ENCODE assay signal across 1 cellular context in genomic region chr7:192035-192649, GRCh38.
A peak's percentile ranks its signal among the peaks of the same experiment; 100 is the strongest.
TF ChIP-seq lines count a peak whose summit lies in the region.

FAM20C (plus strand) TSS chr7:192571; CDS start chr7:193200, 629 bp downstream.

TF ChIP-seq in HepG2, 621 proteins besides CTCF, POLR2A, EP300 and RAD21 (continued from another document and continues in another):
- peak; percentile 54; the same call in 1 of the 2 replicates for TF ChIP-seq ARID4A (CRISPR knock-in tag; IDR thresholded peaks at IDR 0.05; ENCODE audit: borderline replicate concordance)
- TF ChIP-seq TAF1 (CRISPR knock-in tag; IDR thresholded peaks at IDR 0.05), result peak; percentile 32; the same call in 1 of the 2 replicates
- peak; percentile 65 for TF ChIP-seq SALL1 (CRISPR knock-in tag; IDR thresholded peaks at IDR 0.05)
- no peak for TF ChIP-seq POLR2AphosphoS2 (IDR thresholded peaks at IDR 0.05; ENCODE audit: low read depth, low read length)
- TF ChIP-seq HOXA7 (CRISPR knock-in tag; IDR thresholded peaks at IDR 0.05), result no peak
- 0 out of 2 replicates have a peak, but pooled peaks have one; percentile 13 for TF ChIP-seq ZNF441 (CRISPR knock-in tag; IDR thresholded peaks at IDR 0.05; ENCODE audit: borderline replicate concordance)
- no peak for TF ChIP-seq SAFB2 (CRISPR knock-in tag; IDR thresholded peaks at IDR 0.05; ENCODE audit: borderline replicate concordance, low read depth)
- 0 out of 2 replicates have a peak, but pooled peaks have one; percentile 16 for TF ChIP-seq ZNF142 (CRISPR knock-in tag; IDR thresholded peaks at IDR 0.05)
- no peak for TF ChIP-seq ZNF367 (CRISPR knock-in tag; IDR thresholded peaks at IDR 0.05; ENCODE audit: borderline replicate concordance)
- TF ChIP-seq YEATS4 (CRISPR knock-in tag; IDR thresholded peaks at IDR 0.05; ENCODE audit: borderline replicate concordance), result 0 out of 2 replicates have a peak, but pooled peaks have one; percentile 31
- TF ChIP-seq ATF6 (CRISPR knock-in tag; conservative IDR thresholded peaks at IDR 0.05), result no peak
- TF ChIP-seq AGO1 (IDR thresholded peaks at IDR 0.05; ENCODE audit: low read depth, low read length, poor library complexity, severe bottlenecking), result peak; percentile 35
- peak; percentile 56; the same call in 1 of the 2 replicates for TF ChIP-seq IRX3 (CRISPR knock-in tag; IDR thresholded peaks at IDR 0.05; ENCODE audit: borderline replicate concordance, low read depth)
- no peak for TF ChIP-seq ZNF646 (CRISPR knock-in tag; IDR thresholded peaks at IDR 0.05)
- no peak for TF ChIP-seq ZNF878 (CRISPR knock-in tag; IDR thresholded peaks at IDR 0.05)
- TF ChIP-seq HMGA1 (CRISPR knock-in tag; conservative IDR thresholded peaks at IDR 0.05), result no peak
- TF ChIP-seq ZNF275 (CRISPR knock-in tag; IDR thresholded peaks at IDR 0.05; ENCODE audit: borderline replicate concordance), result no peak
- TF ChIP-seq SYNCRIP (IDR thresholded peaks at IDR 0.05; ENCODE audit: insufficient read depth, low read depth, low read length), result no peak
- TF ChIP-seq ZBTB25 (CRISPR knock-in tag; IDR thresholded peaks at IDR 0.05), result no peak
- TF ChIP-seq SAP130 (CRISPR knock-in tag; IDR thresholded peaks at IDR 0.05; ENCODE audit: low read depth), result peak; percentile 45; the same call in 1 of the 2 replicates
- 0 out of 2 replicates have a peak, but pooled peaks have one; percentile 16 for TF ChIP-seq REL (CRISPR knock-in tag; conservative IDR thresholded peaks at IDR 0.05)
- TF ChIP-seq ZNF143 (CRISPR knock-in tag; IDR thresholded peaks at IDR 0.05), result no peak
- 0 out of 2 replicates have a peak, but pooled peaks have one; percentile 21 for TF ChIP-seq MEIS2 (CRISPR knock-in tag; IDR thresholded peaks at IDR 0.05)
- peak; percentile 39 for TF ChIP-seq HDAC1 (CRISPR knock-in tag; IDR thresholded peaks at IDR 0.05)
- no peak for TF ChIP-seq CSRNP2 (CRISPR knock-in tag; conservative IDR thresholded peaks at IDR 0.05; ENCODE audit: low read depth)
- peak; percentile 54; the same call in 1 of the 2 replicates for TF ChIP-seq TFDP2 (CRISPR knock-in tag; IDR thresholded peaks at IDR 0.05)
- TF ChIP-seq DR1 (CRISPR knock-in tag; IDR thresholded peaks at IDR 0.05), result peak; percentile 60; the same call in 1 of the 2 replicates
